In genomic region chr9:38343552-38343951, GRCh38 we compare ENCODE assay signal across 27 cellular contexts.
"Had no signal": no experiment of that assay in that cellular context is flagged by ENCODE, and none has a peak within 500 bp of the region (broad histone marks: within the 10 kb centered on the region; RNA-seq: fewer than 3 reads in every experiment).

No MANE protein-coding gene starts in this region.

- H3K27ac ChIP-seq: colonic mucosa, esophagus squamous epithelium, neural progenitor cell, prostate gland, right atrium auricular region, suprapubic skin, transverse colon, upper lobe of right lung, vagina had no signal

- H3K9me3 ChIP-seq: colonic mucosa, esophagus squamous epithelium, prostate gland, right atrium auricular region, suprapubic skin, transverse colon, upper lobe of right lung, vagina had no signal

- H3K27ac Mint-ChIP-seq: dendritic cell treated with granulocyte-macrophage colony-stimulating factor and Interleukin-4, amounts not matched to agents 40 ng/mL and 50 ng/mL, for 4 days; immature natural killer cell; neural progenitor cell; stimulated activated naive CD8-positive, alpha-beta T cell treated with anti-CD3 and anti-CD28 coated beads, Interleukin-15, amount 100 ng/mL, for 72 hours had no signal

- H3K4me1 ChIP-seq: colonic mucosa, prostate gland, suprapubic skin, transverse colon, upper lobe of right lung, vagina had no signal

- H3K36me3 ChIP-seq: colonic mucosa, esophagus squamous epithelium, neural progenitor cell, prostate gland, right atrium auricular region, suprapubic skin, transverse colon, upper lobe of right lung, vagina had no signal

- H3K27me3 Mint-ChIP-seq: dendritic cell treated with granulocyte-macrophage colony-stimulating factor and Interleukin-4, amounts not matched to agents 40 ng/mL and 50 ng/mL, for 4 days had no signal

- H3K4me3 ChIP-seq: colonic mucosa, esophagus squamous epithelium, lung, neural progenitor cell, prostate gland, right atrium auricular region, smooth muscle cell, suprapubic skin, transverse colon, upper lobe of right lung, vagina had no signal

- ATAC-seq: left ventricle myocardium superior; natural killer cell treated with Interleukin-12 subunit alpha and Interleukin-12 subunit beta and Interleukin-15 and Interleukin-18, amount 100 ng/mL, for 72 hours; sciatic nerve; stimulated activated naive CD8-positive, alpha-beta T cell treated with anti-CD3 and anti-CD28 coated beads, Interleukin-15, amount 100 ng/mL, for 72 hours; upper lobe of right lung had no signal

- DNase-seq: colonic mucosa; effector CD8-positive, alpha-beta T cell; esophagus squamous epithelium; foreskin melanocyte; hypothalamus; immature natural killer cell; left ventricle myocardium superior; mesendoderm; nucleus accumbens; stimulated activated CD4-positive, alpha-beta T cell treated with anti-CD3 and anti-CD28 coated beads, Interleukin-12 subunit alpha, Interleukin-12 subunit beta, amount 100 ng/mL, for 4 hours; stimulated activated CD4-positive, alpha-beta T cell treated with anti-CD3 and anti-CD28 coated beads, Interleukin-1b, Interleukin-23, amount 100 ng/mL, for 48 hours; stimulated activated CD4-positive, alpha-beta T cell treated with anti-CD3 and anti-CD28 coated beads, Interleukin-4, amount 100 ng/mL, for 1 hour; stimulated activated CD8-positive, alpha-beta memory T cell treated with anti-CD3 and anti-CD28 coated beads, Interleukin-4, amount 100 ng/mL, for 48 hours; stimulated activated naive CD4-positive, alpha-beta T cell; stimulated activated naive CD8-positive, alpha-beta T cell treated with anti-CD3 and anti-CD28 coated beads, Interleukin-15, amount 100 ng/mL, for 72 hours; transverse colon; upper lobe of right lung had no signal

- H3K9me3 Mint-ChIP-seq: dendritic cell treated with granulocyte-macrophage colony-stimulating factor and Interleukin-4, amounts not matched to agents 40 ng/mL and 50 ng/mL, for 4 days; immature natural killer cell had no signal

- H3K4me1 Mint-ChIP-seq: stimulated activated naive CD8-positive, alpha-beta T cell treated with anti-CD3 and anti-CD28 coated beads, Interleukin-15, amount 100 ng/mL, for 72 hours had no signal

- H3K4me3 Mint-ChIP-seq: dendritic cell treated with granulocyte-macrophage colony-stimulating factor and Interleukin-4, amounts not matched to agents 40 ng/mL and 50 ng/mL, for 4 days; immature natural killer cell; natural killer cell treated with Interleukin-12 subunit alpha and Interleukin-12 subunit beta and Interleukin-15 and Interleukin-18, amount 100 ng/mL, for 72 hours; neural progenitor cell; stimulated activated naive CD8-positive, alpha-beta T cell treated with anti-CD3 and anti-CD28 coated beads, Interleukin-15, amount 100 ng/mL, for 72 hours had no signal

- H3K36me3 Mint-ChIP-seq: immature natural killer cell; natural killer cell treated with Interleukin-12 subunit alpha and Interleukin-12 subunit beta and Interleukin-15 and Interleukin-18, amount 100 ng/mL, for 72 hours; neural progenitor cell had no signal

- H3K27me3 ChIP-seq: colonic mucosa, neural progenitor cell, right atrium auricular region, transverse colon, upper lobe of right lung, vagina had no signal
